ENCODE assay signal across 8 cellular contexts in the genomic region with DNA sequence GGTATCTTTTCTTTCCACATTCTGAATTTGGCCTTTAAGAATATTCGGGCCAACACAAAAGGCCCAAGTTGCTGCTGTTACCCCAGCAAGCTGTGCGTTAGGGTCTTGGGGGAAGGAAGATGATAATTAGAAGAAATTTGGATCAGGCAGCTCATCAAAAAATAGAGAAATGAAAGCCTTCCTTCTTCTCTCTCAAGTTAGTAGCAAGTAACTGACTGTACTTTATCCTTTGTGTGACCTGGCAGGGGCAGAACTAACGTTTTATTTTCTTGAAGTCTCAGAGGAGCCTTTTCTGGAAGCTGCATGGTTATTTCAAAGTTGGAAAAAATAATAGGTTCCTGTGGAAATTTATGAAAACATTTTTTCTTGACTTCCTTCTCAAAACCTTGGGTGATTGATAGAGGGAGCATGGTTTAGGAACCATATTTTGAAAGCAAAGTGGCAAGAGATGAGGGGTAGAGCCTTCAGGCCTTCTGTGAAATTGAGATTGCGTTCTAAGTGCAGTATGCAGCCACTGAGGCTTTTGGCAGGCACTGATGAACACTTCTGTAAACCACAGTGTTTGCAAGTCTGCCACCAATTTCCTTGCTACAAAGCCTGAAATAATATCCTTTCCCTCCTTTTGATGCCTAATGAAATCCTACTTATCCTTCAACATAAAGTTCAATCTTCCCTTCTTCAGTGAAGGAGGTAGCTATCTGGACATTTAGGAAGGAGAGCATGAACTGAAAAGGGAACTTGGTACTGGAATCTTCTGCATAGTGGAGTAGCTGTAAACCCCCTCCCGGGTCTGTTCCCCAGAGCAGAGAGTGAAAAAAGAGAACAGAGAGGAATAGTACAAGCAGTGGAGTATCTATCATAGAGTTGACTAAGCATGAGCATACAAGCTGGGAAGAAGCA.
DNase-seq lines count a peak whose midpoint lies in the region; ATAC-seq, FAIRE-seq and TF ChIP-seq lines count a peak whose summit lies in the region.

No MANE protein-coding gene starts in this region.

- no peak for ATAC-seq in HepG2
- ATAC-seq in GM19035 (IDR thresholded peaks at IDR 0.05; ENCODE audit: unreplicated experiment): no peak

- no peaks in the 10 kb centered on the region for H3K79me2 ChIP-seq in HepG2 (ENCODE audit: insufficient read depth, low read length)

- H3K9ac ChIP-seq in liver (ENCODE audit: low read depth in 1 of 2, low read length in 2 of 2): no peak overlapping the region
- H3K9ac ChIP-seq in HepG2 (ENCODE audit: insufficient read depth, low read depth, low read length): no peak overlapping the region

- H2AFZ ChIP-seq in HepG2 (ENCODE audit: low read length): no peak overlapping the region

- no TSS peak for BruUV-seq in HepG2 (replicated peaks; lab: Mats Ljungman, UMichigan)

- 55% methylated on average over 5 of the region's 5 CpGs for WGBS in liver
- WGBS in HepG2 (ENCODE audit: low lambda C conversion rate): 85% methylated on average over 5 of the region's 5 CpGs

- H3K9me3 ChIP-seq in liver (ENCODE audit: control insufficient read depth in 4 of 4, low read length in 3 of 4): no peaks in the 10 kb centered on the region
- H3K9me3 ChIP-seq in HepG2 (ENCODE audit: low read length): no peaks in the 10 kb centered on the region
- H3K9me3 ChIP-seq in vagina: no peaks in the 10 kb centered on the region

- H3K4me2 ChIP-seq in HepG2 (ENCODE audit: low read depth, low read length): no peak overlapping the region

- TF ChIP-seq POLR2A in HepG2 (IDR thresholded peaks at IDR 0.05; ENCODE audit: insufficient read depth in 1 of 2, low read depth in 2 of 2, low read length in 2 of 2): no peak
- no peak for TF ChIP-seq POLR2A in NB4 (IDR thresholded peaks at IDR 0.05; ENCODE audit: extremely low read depth, insufficient read length)
- no peak for TF ChIP-seq POLR2A in vagina (IDR thresholded peaks at IDR 0.05)

- TF ChIP-seq CTCF in liver (IDR thresholded peaks at IDR 0.05; ENCODE audit: low read depth, low read length, missing input control): no peak
- TF ChIP-seq CTCF in HepG2 (CRISPR knock-in tag; IDR thresholded peaks at IDR 0.05): no peak
- TF ChIP-seq CTCF in NB4 (IDR thresholded peaks at IDR 0.05; ENCODE audit: low read depth, low read length): no peak
- no peak for TF ChIP-seq CTCF in vagina (IDR thresholded peaks at IDR 0.05)

- H3K27me3 ChIP-seq in liver (ENCODE audit: control insufficient read depth in 4 of 4, insufficient read depth in 4 of 4, low read length in 3 of 4): no peaks in the 10 kb centered on the region
- no peaks in the 10 kb centered on the region for H3K27me3 ChIP-seq in HepG2 (ENCODE audit: control insufficient read depth in 1 of 2, insufficient read depth in 2 of 2, low read length in 2 of 2)
- no peaks in the 10 kb centered on the region for H3K27me3 ChIP-seq in vagina

- H3K4me3 ChIP-seq in liver (ENCODE audit: low read depth in 1 of 3, low read length in 3 of 3) (no peak overlapping the region), HepG2 (replicated peaks in 1 of 3; ENCODE audit: insufficient read depth in 1 of 3, low read depth in 2 of 3, low read length in 3 of 3) (no peak overlapping the region), NB4 (ENCODE audit: low read depth, low read length) (peak overlapping the region; percentile 32), vagina (no peak overlapping the region)

- in situ Hi-C loops in HepG2 (cut with HindIII; ENCODE audit: extremely low pct_ligation_motif_present, low pct_unique_long_range_greater_than_20kb): no loop called here

- TF ChIP-seq EP300 in HepG2 (IDR thresholded peaks at IDR 0.05; ENCODE audit: low read depth in 2 of 2, low read length in 2 of 2): no peak
- TF ChIP-seq EP300 in HepG2 (CRISPR knock-in tag; IDR thresholded peaks at IDR 0.05; ENCODE audit: borderline replicate concordance): no peak

- intact Hi-C loops in HepG2 (cut with micrococcal nuclease; ENCODE audit: unreplicated experiment) (no loop called here), vagina (cut with DNase I) (no loop called here)

- H3K36me3 ChIP-seq in liver (ENCODE audit: control insufficient read depth in 4 of 4, insufficient read depth in 3 of 4, low read depth in 1 of 4, low read length in 3 of 4): no peaks in the 10 kb centered on the region
- H3K36me3 ChIP-seq in HepG2 (replicated peaks in 1 of 2; ENCODE audit: control insufficient read depth in 1 of 2, insufficient read depth in 2 of 2, low read length in 2 of 2): no peaks in the 10 kb centered on the region
- no peaks in the 10 kb centered on the region for H3K36me3 ChIP-seq in vagina

- POLR2A ChIA-PET in HepG2 (lab: Yijun Ruan, JAX): interaction anchor here (1.0 kb wide), 1 partner anchor 11 kb away, joined by 3 read pairs; no protein-coding TSS in a partner anchor

- CTCF ChIA-PET in HepG2 (lab: Yijun Ruan, JAX; ENCODE audit: low intra/inter-chr PET ratio, low total read pairs): no interaction called here

- DNase-seq in HepG2 (ENCODE audit: low spot score) (no peak), NB4 (ENCODE audit: low read depth) (peak; percentile 70), inferior parietal cortex (ENCODE audit: extremely low spot score) (peak; percentile 36), vagina (ENCODE audit: extremely low spot score in 2 of 2) (no peak), frontal cortex (ENCODE audit: low spot score in 2 of 2) (no peak), HK-2 (ENCODE audit: unreplicated experiment) (no peak)

- TF ChIP-seq RAD21 in liver (IDR thresholded peaks at IDR 0.05) (no peak), HepG2 (CRISPR knock-in tag; IDR thresholded peaks at IDR 0.05) (no peak)

- H3K4me1 ChIP-seq in liver (ENCODE audit: control insufficient read depth in 4 of 4, insufficient read depth in 4 of 4, low read length in 3 of 4): peaks cover 0 to 5% (median 0%) of the 10 kb centered on the region in 4 donors
- peaks cover 7% of the 10 kb centered on the region; the same call in 1 of the 2 replicates for H3K4me1 ChIP-seq in HepG2 (ENCODE audit: insufficient read depth, low read length)
- H3K4me1 ChIP-seq in vagina: peaks cover 12% of the 10 kb centered on the region

- H4K20me1 ChIP-seq in HepG2 (ENCODE audit: insufficient read depth, low read length): no peaks in the 10 kb centered on the region

- FAIRE-seq in HepG2 (lab: Jason Lieb, UNC): no peak
- no peak for FAIRE-seq in frontal cortex (lab: Jason Lieb, UNC)

- H3K27ac ChIP-seq in liver (ENCODE audit: low read depth in 1 of 2, low read length in 2 of 2) (peak overlapping the region; percentile 26 to 28), HepG2 (ENCODE audit: extremely low read length, insufficient read depth, low read length) (no peak overlapping the region), vagina (peak overlapping the region; percentile 56)

TF ChIP-seq in liver, 16 proteins besides CTCF, POLR2A, EP300 and RAD21 (continues in another document):
- no peak for TF ChIP-seq SP1 (IDR thresholded peaks at IDR 0.05)
- TF ChIP-seq, protein P1, sequence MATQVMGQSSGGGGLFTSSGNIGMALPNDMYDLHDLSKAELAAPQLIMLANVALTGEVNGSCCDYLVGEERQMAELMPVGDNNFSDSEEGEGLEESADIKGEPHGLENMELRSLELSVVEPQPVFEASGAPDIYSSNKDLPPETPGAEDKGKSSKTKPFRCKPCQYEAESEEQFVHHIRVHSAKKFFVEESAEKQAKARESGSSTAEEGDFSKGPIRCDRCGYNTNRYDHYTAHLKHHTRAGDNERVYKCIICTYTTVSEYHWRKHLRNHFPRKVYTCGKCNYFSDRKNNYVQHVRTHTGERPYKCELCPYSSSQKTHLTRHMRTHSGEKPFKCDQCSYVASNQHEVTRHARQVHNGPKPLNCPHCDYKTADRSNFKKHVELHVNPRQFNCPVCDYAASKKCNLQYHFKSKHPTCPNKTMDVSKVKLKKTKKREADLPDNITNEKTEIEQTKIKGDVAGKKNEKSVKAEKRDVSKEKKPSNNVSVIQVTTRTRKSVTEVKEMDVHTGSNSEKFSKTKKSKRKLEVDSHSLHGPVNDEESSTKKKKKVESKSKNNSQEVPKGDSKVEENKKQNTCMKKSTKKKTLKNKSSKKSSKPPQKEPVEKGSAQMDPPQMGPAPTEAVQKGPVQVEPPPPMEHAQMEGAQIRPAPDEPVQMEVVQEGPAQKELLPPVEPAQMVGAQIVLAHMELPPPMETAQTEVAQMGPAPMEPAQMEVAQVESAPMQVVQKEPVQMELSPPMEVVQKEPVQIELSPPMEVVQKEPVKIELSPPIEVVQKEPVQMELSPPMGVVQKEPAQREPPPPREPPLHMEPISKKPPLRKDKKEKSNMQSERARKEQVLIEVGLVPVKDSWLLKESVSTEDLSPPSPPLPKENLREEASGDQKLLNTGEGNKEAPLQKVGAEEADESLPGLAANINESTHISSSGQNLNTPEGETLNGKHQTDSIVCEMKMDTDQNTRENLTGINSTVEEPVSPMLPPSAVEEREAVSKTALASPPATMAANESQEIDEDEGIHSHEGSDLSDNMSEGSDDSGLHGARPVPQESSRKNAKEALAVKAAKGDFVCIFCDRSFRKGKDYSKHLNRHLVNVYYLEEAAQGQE (IDR thresholded peaks at IDR 0.05): no peak
- TF ChIP-seq FOXA2 (IDR thresholded peaks at IDR 0.05): no peak
- no peak for TF ChIP-seq TAF1 (conservative IDR thresholded peaks at IDR 0.05)

TF ChIP-seq in HepG2, 621 proteins besides CTCF, POLR2A, EP300 and RAD21 (continues in another document):
- TF ChIP-seq ZNF782 (CRISPR knock-in tag; IDR thresholded peaks at IDR 0.05; ENCODE audit: borderline replicate concordance) (no peak), XRCC5 (optimal IDR thresholded peaks at IDR 0.05; ENCODE audit: low read length) (no peak), NFRKB (IDR thresholded peaks at IDR 0.05) (no peak), HHEX (CRISPR knock-in tag; IDR thresholded peaks at IDR 0.05) (no peak), NR2F1 (CRISPR knock-in tag; IDR thresholded peaks at IDR 0.05) (no peak), SOX5 (CRISPR knock-in tag; IDR thresholded peaks at IDR 0.05; ENCODE audit: borderline replicate concordance) (no peak), PHF5A (CRISPR knock-in tag; IDR thresholded peaks at IDR 0.05; ENCODE audit: low read depth, unreplicated experiment) (no peak), KDM3A (CRISPR knock-in tag; IDR thresholded peaks at IDR 0.05; ENCODE audit: low read depth) (no peak), ZNF496 (CRISPR knock-in tag; IDR thresholded peaks at IDR 0.05; ENCODE audit: insufficient replicate concordance) (no peak), ZNF282 (IDR thresholded peaks at IDR 0.05; ENCODE audit: partially characterized antibody) (no peak)
- TF ChIP-seq, protein P2, sequence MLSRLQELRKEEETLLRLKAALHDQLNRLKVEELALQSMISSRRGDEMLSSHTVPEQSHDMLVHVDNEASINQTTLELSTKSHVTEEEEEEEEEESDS (CRISPR knock-in tag; IDR thresholded peaks at IDR 0.05; ENCODE audit: borderline replicate concordance): no peak

Comparison
In these comparisons a context has a peak if more than half of its experiments do, and no peak if none do; other contexts are left out.
1. DNase-seq: peak in NB4 (single experiment) and inferior parietal cortex (single experiment); none in HepG2 (single experiment), vagina (0 of 2), frontal cortex (0 of 2) and HK-2 (single experiment).